Comparison of ENCODE assay signal across 8 cellular contexts in genomic region chr5:137754236-137754960, GRCh38. TPM values are rescaled to one million over a fixed set of nuclear protein-coding genes. Genes with fewer than 3 reads are reported as not detected.
DNase-seq lines count a peak whose midpoint lies in the region; ATAC-seq and TF ChIP-seq lines count a peak whose summit lies in the region.

TSS of gene HNRNPA0 (minus strand) at chr5:137754363. CDS start at chr5:137754066, 297 bp downstream.

- peak within 1 kb of the TSS; percentile 99 for H3K27ac Mint-ChIP-seq in activated T-helper 17 cell treated with anti-CD3 and anti-CD28 coated beads, Interleukin-2, amount 50 U/mL, for 72 hours
- peak within 1 kb of the TSS; percentile 100 for H3K27ac Mint-ChIP-seq in natural killer cell treated with Interleukin-12 subunit alpha and Interleukin-12 subunit beta and Interleukin-15 and Interleukin-18, amount 100 ng/mL, for 72 hours

- peak within 1 kb of the TSS; percentile 97 for H3K27ac ChIP-seq in RWPE1

- no peaks in the 10 kb centered on the region for H3K9me3 Mint-ChIP-seq in activated T-helper 17 cell treated with anti-CD3 and anti-CD28 coated beads, Interleukin-2, amount 50 U/mL, for 72 hours
- H3K9me3 Mint-ChIP-seq in natural killer cell treated with Interleukin-12 subunit alpha and Interleukin-12 subunit beta and Interleukin-15 and Interleukin-18, amount 100 ng/mL, for 72 hours, result no peaks in the 10 kb centered on the region

- CTCF ChIA-PET in RWPE1 (lab: Yijun Ruan, JAX), result interaction anchor here (0.6 kb wide), 1 partner anchor 27 kb away, joined by 6 read pairs; no protein-coding TSS in a partner anchor

- peak within 1 kb of the TSS; percentile 99 for H3K4me3 ChIP-seq in LNCaP clone FGC (ENCODE audit: low read depth, low read length)

- H3K4me3 Mint-ChIP-seq in activated T-helper 17 cell treated with anti-CD3 and anti-CD28 coated beads, Interleukin-2, amount 50 U/mL, for 72 hours, result peak within 1 kb of the TSS; percentile 91
- peak within 1 kb of the TSS; percentile 89 for H3K4me3 Mint-ChIP-seq in natural killer cell treated with Interleukin-12 subunit alpha and Interleukin-12 subunit beta and Interleukin-15 and Interleukin-18, amount 100 ng/mL, for 72 hours

- POLR2A ChIA-PET in RWPE1 (lab: Yijun Ruan, JAX; ENCODE audit: low non-redundant PET), result interaction anchor here (0.6 kb wide), 2 partner anchors 151 to 1838 kb away, joined by 3 to 13 read pairs; no protein-coding TSS in a partner anchor

- DNase-seq in EH (ENCODE audit: low read depth) (peak; percentile 96), GOT3 (lab: John Stamatoyannopoulos, UW) (peak; percentile 97), LNCaP clone FGC (ENCODE audit: low read depth) (peak; percentile 91), RWPE1 (ENCODE audit: low spot score) (peak; percentile 99), fibroblast of peridontal ligament (ENCODE audit: extremely low read depth) (peak; percentile 97)
- DNase-seq in natural killer cell treated with Interleukin-12 subunit alpha and Interleukin-12 subunit beta and Interleukin-15 and Interleukin-18, amount 100 ng/mL, for 72 hours (ENCODE audit: low spot score), result peak; percentile 98
- DNase-seq in stimulated activated naive CD8-positive, alpha-beta T cell treated with anti-CD3 and anti-CD28 coated beads, Interleukin-15, Interleukin-2, amounts not matched to agents 100 U/mL and 50 U/mL, for 24 hours, result peak; percentile 97

- TF ChIP-seq CTCF in LNCaP clone FGC (IDR thresholded peaks at IDR 0.05; ENCODE audit: control insufficient read depth, extremely low read depth, insufficient read depth), result no peak
- TF ChIP-seq CTCF in RWPE1 (conservative IDR thresholded peaks at IDR 0.05; ENCODE audit: low read depth), result no peak

- peaks cover 50% of the 10 kb centered on the region for H3K36me3 Mint-ChIP-seq in activated T-helper 17 cell treated with anti-CD3 and anti-CD28 coated beads, Interleukin-2, amount 50 U/mL, for 72 hours (ENCODE audit: low read depth)
- peaks cover 22% of the 10 kb centered on the region for H3K36me3 Mint-ChIP-seq in natural killer cell treated with Interleukin-12 subunit alpha and Interleukin-12 subunit beta and Interleukin-15 and Interleukin-18, amount 100 ng/mL, for 72 hours

- peaks cover 14% of the 10 kb centered on the region for H3K4me1 Mint-ChIP-seq in activated T-helper 17 cell treated with anti-CD3 and anti-CD28 coated beads, Interleukin-2, amount 50 U/mL, for 72 hours
- peaks cover 20% of the 10 kb centered on the region in 2 donors for H3K4me1 Mint-ChIP-seq in natural killer cell treated with Interleukin-12 subunit alpha and Interleukin-12 subunit beta and Interleukin-15 and Interleukin-18, amount 100 ng/mL, for 72 hours (ENCODE audit: low read depth in 2 of 2)

- peak; percentile 89 for ATAC-seq in activated T-helper 17 cell treated with anti-CD3 and anti-CD28 coated beads, Interleukin-2, amount 50 U/mL, for 72 hours (replicated peaks)
- peak; percentile 93 to 96 for ATAC-seq in natural killer cell treated with Interleukin-12 subunit alpha and Interleukin-12 subunit beta and Interleukin-15 and Interleukin-18, amount 100 ng/mL, for 72 hours
- peak; percentile 92 for ATAC-seq in stimulated activated naive CD8-positive, alpha-beta T cell treated with anti-CD3 and anti-CD28 coated beads, Interleukin-15, Interleukin-2, amounts not matched to agents 100 U/mL and 50 U/mL, for 24 hours

- H3K27me3 Mint-ChIP-seq in activated T-helper 17 cell treated with anti-CD3 and anti-CD28 coated beads, Interleukin-2, amount 50 U/mL, for 72 hours, result no peaks in the 10 kb centered on the region
- no peaks in the 10 kb centered on the region for H3K27me3 Mint-ChIP-seq in natural killer cell treated with Interleukin-12 subunit alpha and Interleukin-12 subunit beta and Interleukin-15 and Interleukin-18, amount 100 ng/mL, for 72 hours

RNA-seq across cellular contexts. Expression of gene HNRNPA0, which starts in this region (rescaled TPM):
- 10 to 100 TPM; 30.0 to 35.5 TPM for total RNA-seq in activated T-helper 17 cell treated with anti-CD3 and anti-CD28 coated beads, Interleukin-2, amount 50 U/mL, for 72 hours
- total RNA-seq in natural killer cell treated with Interleukin-12 subunit alpha and Interleukin-12 subunit beta and Interleukin-15 and Interleukin-18, amount 100 ng/mL, for 72 hours, result 10 to 100 TPM; 28.7 to 31.2 TPM

Comparison
In these comparisons a context has a peak if more than half of its experiments do, and no peak if none do; other contexts are left out.
1. Peak in every context shown above with its lines: DNase-seq, ATAC-seq, H3K4me3 ChIP-seq and H3K27ac ChIP-seq.